In genomic region chr6:157683707-157684106, GRCh38 we compare ENCODE assay signal across 19 cellular contexts.
DNase-seq lines count a peak whose midpoint lies in the region; ATAC-seq, FAIRE-seq and TF ChIP-seq lines count a peak whose summit lies in the region.
"Had no signal": no experiment of that assay in that cellular context is flagged by ENCODE, and none has a peak within 500 bp of the region (broad histone marks: within the 10 kb centered on the region; RNA-seq: fewer than 3 reads in every experiment).

No MANE protein-coding gene starts in this region.

- H3K4me1 ChIP-seq in HepG2 (ENCODE audit: insufficient read depth, low read length) (peaks cover 12% of the 10 kb centered on the region), right lobe of liver (no peaks in the 10 kb centered on the region), vagina (peaks cover 3% of the 10 kb centered on the region)

- TF ChIP-seq CTCF in HepG2 (CRISPR knock-in tag; IDR thresholded peaks at IDR 0.05) (peak; percentile 46), right lobe of liver (IDR thresholded peaks at IDR 0.05) (no peak), glutamatergic neuron (IDR thresholded peaks at IDR 0.05; ENCODE audit: partially characterized antibody, unreplicated experiment) (no peak), vagina (IDR thresholded peaks at IDR 0.05) (no peak)

- H3K36me3 ChIP-seq in HepG2 (replicated peaks in 1 of 2; ENCODE audit: control insufficient read depth in 1 of 2, insufficient read depth in 2 of 2, low read length in 2 of 2) (no peaks in the 10 kb centered on the region), right lobe of liver (no peaks in the 10 kb centered on the region), vagina (no peaks in the 10 kb centered on the region)
- H3K36me3 ChIP-seq: BLaER1 had no signal

- H3K27ac ChIP-seq in HepG2 (ENCODE audit: extremely low read length, insufficient read depth, low read length) (no peak overlapping the region), right lobe of liver (no peak overlapping the region), vagina (peak overlapping the region; percentile 58)
- H3K27ac ChIP-seq: 22Rv1, A549, BLaER1 had no signal

- intact Hi-C loops in HepG2 (cut with micrococcal nuclease; ENCODE audit: unreplicated experiment): no loop called here
- intact Hi-C loops in right lobe of liver (cut with DNase I): no loop called here
- intact Hi-C loops in vagina (cut with DNase I): no loop called here

- CTCF ChIA-PET in HepG2 (lab: Yijun Ruan, JAX; ENCODE audit: low intra/inter-chr PET ratio, low total read pairs): no interaction called here

- H3K9ac ChIP-seq in HepG2 (ENCODE audit: insufficient read depth, low read depth, low read length): no peak overlapping the region
- H3K9ac ChIP-seq: BLaER1 had no signal

- peaks cover 3% of the 10 kb centered on the region for H3K9me3 Mint-ChIP-seq in glutamatergic neuron (ENCODE audit: unreplicated experiment)
- H3K9me3 Mint-ChIP-seq: CD4-positive, alpha-beta memory T cell; H9 had no signal

- POLR2A ChIA-PET in HepG2 (lab: Yijun Ruan, JAX): no interaction called here

- no peak for FAIRE-seq in HepG2 (lab: Jason Lieb, UNC)
- FAIRE-seq: A549, GM12878, GM19239, H1 had no signal

- H3K36me3 Mint-ChIP-seq in glutamatergic neuron (ENCODE audit: unreplicated experiment): no peaks in the 10 kb centered on the region
- H3K36me3 Mint-ChIP-seq: CD14-positive monocyte; CD4-positive, alpha-beta memory T cell had no signal

- ATAC-seq in HepG2 (peak; percentile 48), right lobe of liver (no peak), HG02678 (IDR thresholded peaks at IDR 0.05; ENCODE audit: unreplicated experiment) (no peak)
- ATAC-seq in activated CD4-positive, CD25-positive, alpha-beta regulatory T cell treated with anti-CD3 and anti-CD28 coated beads, Interleukin-2, amount 50 U/mL, for 24 hours: no peak
- ATAC-seq: A549, GM12878 had no signal

- no peaks in the 10 kb centered on the region for H4K20me1 ChIP-seq in HepG2 (ENCODE audit: insufficient read depth, low read length)
- H4K20me1 ChIP-seq: BLaER1 had no signal

- peaks cover 10% of the 10 kb centered on the region for H3K4me1 Mint-ChIP-seq in glutamatergic neuron (ENCODE audit: low read depth, unreplicated experiment)
- H3K4me1 Mint-ChIP-seq: CD14-positive monocyte; CD4-positive, alpha-beta memory T cell; H9 had no signal

- TF ChIP-seq EP300 in HepG2 (IDR thresholded peaks at IDR 0.05; ENCODE audit: low read depth in 2 of 2, low read length in 2 of 2): no peak
- no peak for TF ChIP-seq EP300 in HepG2 (CRISPR knock-in tag; IDR thresholded peaks at IDR 0.05; ENCODE audit: borderline replicate concordance)

- H3K4me3 ChIP-seq in HepG2 (replicated peaks in 1 of 3; ENCODE audit: insufficient read depth in 1 of 3, low read depth in 2 of 3, low read length in 3 of 3) (no peak overlapping the region), right lobe of liver (no peak overlapping the region), vagina (no peak overlapping the region)
- H3K4me3 ChIP-seq: A549, BLaER1, GM12878 had no signal

- no peak overlapping the region for H3K4me3 Mint-ChIP-seq in glutamatergic neuron (ENCODE audit: unreplicated experiment)
- H3K4me3 Mint-ChIP-seq: CD14-positive monocyte; CD4-positive, alpha-beta memory T cell; H9 had no signal

- TF ChIP-seq POLR2A in HepG2 (IDR thresholded peaks at IDR 0.05; ENCODE audit: insufficient read depth in 1 of 2, low read depth in 2 of 2, low read length in 2 of 2) (no peak), right lobe of liver (IDR thresholded peaks at IDR 0.05) (no peak), vagina (IDR thresholded peaks at IDR 0.05) (no peak)

- H2AFZ ChIP-seq in HepG2 (ENCODE audit: low read length): no peak overlapping the region

- H3K4me2 ChIP-seq in HepG2 (ENCODE audit: low read depth, low read length): no peak overlapping the region
- H3K4me2 ChIP-seq: BLaER1 had no signal

- DNase-seq in DMS 273 (lab: John Stamatoyannopoulos, UW; ENCODE audit: unreplicated experiment) (peak; percentile 59), DMS 273 treated with DMSO at 0.1 percent for 48 hours (lab: John Stamatoyannopoulos, UW) (no peak), HepG2 (ENCODE audit: low spot score) (no peak), right lobe of liver (no peak), glutamatergic neuron (no peak), vagina (ENCODE audit: extremely low spot score in 2 of 2) (no peak)
- DNase-seq: CD4-positive, alpha-beta memory T cell; DND-41; EL; H9 had no signal

- H3K27me3 ChIP-seq in HepG2 (ENCODE audit: control insufficient read depth in 1 of 2, insufficient read depth in 2 of 2, low read length in 2 of 2) (no peaks in the 10 kb centered on the region; a peak in 2 of 5 replicates), right lobe of liver (no peaks in the 10 kb centered on the region), vagina (no peaks in the 10 kb centered on the region)
- H3K27me3 ChIP-seq: BLaER1 had no signal

- in situ Hi-C loops in HepG2 (cut with HindIII; ENCODE audit: extremely low pct_ligation_motif_present, low pct_unique_long_range_greater_than_20kb): no loop called here

- no peaks in the 10 kb centered on the region for H3K9me3 ChIP-seq in HepG2 (ENCODE audit: low read length)
- no peaks in the 10 kb centered on the region for H3K9me3 ChIP-seq in right lobe of liver
- no peaks in the 10 kb centered on the region for H3K9me3 ChIP-seq in vagina
- H3K9me3 ChIP-seq: A549, BLaER1 had no signal

- no TSS peak for BruUV-seq in HepG2 (replicated peaks; lab: Mats Ljungman, UMichigan)

- H3K27ac Mint-ChIP-seq in glutamatergic neuron (ENCODE audit: unreplicated experiment): peak overlapping the region; percentile 8
- H3K27ac Mint-ChIP-seq: CD14-positive monocyte, H9 had no signal

- TF ChIP-seq RAD21 in HepG2 (CRISPR knock-in tag; IDR thresholded peaks at IDR 0.05): no peak

- H3K27me3 Mint-ChIP-seq in glutamatergic neuron (ENCODE audit: unreplicated experiment): no peaks in the 10 kb centered on the region

- WGBS in HepG2 (ENCODE audit: low lambda C conversion rate): 39% methylated on average over 8 of the region's 8 CpGs
- 78% methylated on average over 5 of the region's 8 CpGs for WGBS in right lobe of liver (ENCODE audit: insufficient coverage, low coverage, low lambda C conversion rate, missing lambda C conversion rate)

- H3K79me2 ChIP-seq in HepG2 (ENCODE audit: insufficient read depth, low read length): no peaks in the 10 kb centered on the region

TF ChIP-seq in HepG2, 621 proteins besides CTCF, POLR2A, EP300 and RAD21:
- no peak for TF ChIP-seq SRSF4 (IDR thresholded peaks at IDR 0.05; ENCODE audit: low read depth, low read length, poor library complexity, severe bottlenecking)
- TF ChIP-seq USF2 (IDR thresholded peaks at IDR 0.05; ENCODE audit: low read depth, low read length): peak; percentile 41; the same call in 1 of the 2 replicates
- TF ChIP-seq USF2 (CRISPR knock-in tag; IDR thresholded peaks at IDR 0.05; ENCODE audit: borderline replicate concordance): no peak
- TF ChIP-seq, protein P1, sequence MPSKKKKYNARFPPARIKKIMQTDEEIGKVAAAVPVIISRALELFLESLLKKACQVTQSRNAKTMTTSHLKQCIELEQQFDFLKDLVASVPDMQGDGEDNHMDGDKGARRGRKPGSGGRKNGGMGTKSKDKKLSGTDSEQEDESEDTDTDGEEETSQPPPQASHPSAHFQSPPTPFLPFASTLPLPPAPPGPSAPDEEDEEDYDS (CRISPR knock-in tag; IDR thresholded peaks at IDR 0.05): no peak
- TF ChIP-seq TGIF2 (CRISPR knock-in tag; IDR thresholded peaks at IDR 0.05): no peak
- no peak for TF ChIP-seq NKX3-1 (CRISPR knock-in tag; IDR thresholded peaks at IDR 0.05)
